1 cellular context compared by ENCODE assay signal in genomic region chr16:46688101-46688656, GRCh38.
A peak's percentile ranks its signal among the peaks of the same experiment; 100 is the strongest.
TF ChIP-seq lines count a peak whose summit lies in the region.

No MANE protein-coding gene starts in this region.

TF ChIP-seq in HepG2, 621 proteins besides CTCF, POLR2A, EP300 and RAD21 (continued from another document):
- TF ChIP-seq IKZF5 (CRISPR knock-in tag; IDR thresholded peaks at IDR 0.05): no peak
- no peak for TF ChIP-seq ZSCAN29 (CRISPR knock-in tag; conservative IDR thresholded peaks at IDR 0.05)
- no peak for TF ChIP-seq CBFB (CRISPR knock-in tag; IDR thresholded peaks at IDR 0.05)
- TF ChIP-seq ASH2L (IDR thresholded peaks at IDR 0.05; ENCODE audit: insufficient read length, low read depth, low read length): no peak
- no peak for TF ChIP-seq SALL2 (CRISPR knock-in tag; IDR thresholded peaks at IDR 0.05)
- TF ChIP-seq ARNT2 (CRISPR knock-in tag; IDR thresholded peaks at IDR 0.05; ENCODE audit: low read depth): no peak
- no peak for TF ChIP-seq ZNF646 (CRISPR knock-in tag; IDR thresholded peaks at IDR 0.05)
- no peak for TF ChIP-seq ZHX2 (IDR thresholded peaks at IDR 0.05; ENCODE audit: low read depth)
- TF ChIP-seq ZHX2 (CRISPR knock-in tag; IDR thresholded peaks at IDR 0.05; ENCODE audit: borderline replicate concordance): no peak
- no peak for TF ChIP-seq ZNF510 (CRISPR knock-in tag; IDR thresholded peaks at IDR 0.05; ENCODE audit: low read depth)
- no peak for TF ChIP-seq ZNF616 (CRISPR knock-in tag; IDR thresholded peaks at IDR 0.05; ENCODE audit: low read depth)
- TF ChIP-seq PCBP1 (IDR thresholded peaks at IDR 0.05; ENCODE audit: borderline replicate concordance, low read depth, low read length): no peak
- TF ChIP-seq MAF1 (CRISPR knock-in tag; IDR thresholded peaks at IDR 0.05; ENCODE audit: borderline replicate concordance): no peak
- TF ChIP-seq SCMH1 (CRISPR knock-in tag; IDR thresholded peaks at IDR 0.05; ENCODE audit: borderline replicate concordance): no peak
- TF ChIP-seq CBX2 (IDR thresholded peaks at IDR 0.05; ENCODE audit: low read depth, low read length): no peak
- no peak for TF ChIP-seq CBX2 (CRISPR knock-in tag; IDR thresholded peaks at IDR 0.05; ENCODE audit: low read depth)
- TF ChIP-seq KAT2B (IDR thresholded peaks at IDR 0.05; ENCODE audit: borderline replicate concordance, low read depth, low read length): no peak
- no peak for TF ChIP-seq TERF1 (CRISPR knock-in tag; IDR thresholded peaks at IDR 0.05)
- no peak for TF ChIP-seq ATF2 (CRISPR knock-in tag; IDR thresholded peaks at IDR 0.05)
- peak; percentile 21; the same call in 1 of the 2 replicates for TF ChIP-seq STAG1 (CRISPR knock-in tag; IDR thresholded peaks at IDR 0.05)
- no peak for TF ChIP-seq CSRNP1 (CRISPR knock-in tag; IDR thresholded peaks at IDR 0.05)
- TF ChIP-seq HOXA5 (CRISPR knock-in tag; IDR thresholded peaks at IDR 0.05): no peak
- no peak for TF ChIP-seq ZMYM2 (CRISPR knock-in tag; IDR thresholded peaks at IDR 0.05)
- TF ChIP-seq ZNF234 (CRISPR knock-in tag; conservative IDR thresholded peaks at IDR 0.05): no peak
- no peak for TF ChIP-seq FUBP1 (CRISPR knock-in tag; IDR thresholded peaks at IDR 0.05; ENCODE audit: borderline replicate concordance)
